2 cellular contexts compared by ENCODE assay signal in the genomic region with DNA sequence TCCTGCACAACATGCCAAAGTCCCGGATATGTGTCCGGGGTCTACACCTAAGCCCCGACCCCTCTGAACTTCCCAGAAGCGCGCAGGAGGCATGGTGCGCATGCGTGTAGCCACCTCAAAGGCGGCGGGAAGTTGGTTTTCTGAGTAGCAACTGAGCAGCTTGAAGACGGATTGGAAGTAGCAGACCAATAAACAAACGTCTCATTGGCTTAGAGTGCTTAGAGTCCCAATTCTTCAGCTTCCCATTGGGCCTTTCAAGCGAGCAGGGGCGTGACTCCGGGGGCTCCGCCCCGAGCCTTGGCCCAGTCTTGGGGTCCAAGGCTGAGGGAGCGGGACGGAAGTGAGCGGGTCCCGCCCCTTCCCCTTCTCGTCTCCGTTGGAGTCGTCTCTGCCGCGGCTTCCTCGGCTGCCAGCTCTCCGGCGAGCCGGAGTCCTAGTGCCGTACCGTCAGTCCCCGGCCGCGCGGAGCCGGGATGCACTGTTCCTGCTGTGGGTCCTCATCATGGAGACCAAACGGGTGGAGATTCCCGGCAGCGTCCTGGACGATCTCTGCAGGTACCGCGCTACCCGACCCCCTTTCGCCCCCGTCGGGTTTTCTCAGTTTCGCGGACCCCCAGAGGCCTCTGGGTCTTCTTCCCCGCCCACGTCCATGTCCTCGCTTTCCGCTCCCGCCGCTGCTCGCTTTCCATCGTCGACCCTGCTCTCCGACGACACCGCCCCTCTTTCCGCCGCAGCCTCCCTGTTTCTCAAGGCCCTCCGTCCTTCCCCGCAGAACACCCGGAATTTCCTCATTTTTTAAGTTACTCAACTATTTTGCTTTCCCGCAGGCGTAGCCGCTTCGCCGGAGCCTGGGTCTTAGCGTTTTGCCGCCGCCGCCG.
TF ChIP-seq lines count a peak whose summit lies in the region.

A gene (plus strand): TSS at position 367 of the 878 bp plus-strand sequence. CDS start 136 bp downstream, at position 503.

TF ChIP-seq in HCT116, 20 proteins besides CTCF, POLR2A, EP300 and RAD21 (continued from another document):
- TF ChIP-seq, protein P1, sequence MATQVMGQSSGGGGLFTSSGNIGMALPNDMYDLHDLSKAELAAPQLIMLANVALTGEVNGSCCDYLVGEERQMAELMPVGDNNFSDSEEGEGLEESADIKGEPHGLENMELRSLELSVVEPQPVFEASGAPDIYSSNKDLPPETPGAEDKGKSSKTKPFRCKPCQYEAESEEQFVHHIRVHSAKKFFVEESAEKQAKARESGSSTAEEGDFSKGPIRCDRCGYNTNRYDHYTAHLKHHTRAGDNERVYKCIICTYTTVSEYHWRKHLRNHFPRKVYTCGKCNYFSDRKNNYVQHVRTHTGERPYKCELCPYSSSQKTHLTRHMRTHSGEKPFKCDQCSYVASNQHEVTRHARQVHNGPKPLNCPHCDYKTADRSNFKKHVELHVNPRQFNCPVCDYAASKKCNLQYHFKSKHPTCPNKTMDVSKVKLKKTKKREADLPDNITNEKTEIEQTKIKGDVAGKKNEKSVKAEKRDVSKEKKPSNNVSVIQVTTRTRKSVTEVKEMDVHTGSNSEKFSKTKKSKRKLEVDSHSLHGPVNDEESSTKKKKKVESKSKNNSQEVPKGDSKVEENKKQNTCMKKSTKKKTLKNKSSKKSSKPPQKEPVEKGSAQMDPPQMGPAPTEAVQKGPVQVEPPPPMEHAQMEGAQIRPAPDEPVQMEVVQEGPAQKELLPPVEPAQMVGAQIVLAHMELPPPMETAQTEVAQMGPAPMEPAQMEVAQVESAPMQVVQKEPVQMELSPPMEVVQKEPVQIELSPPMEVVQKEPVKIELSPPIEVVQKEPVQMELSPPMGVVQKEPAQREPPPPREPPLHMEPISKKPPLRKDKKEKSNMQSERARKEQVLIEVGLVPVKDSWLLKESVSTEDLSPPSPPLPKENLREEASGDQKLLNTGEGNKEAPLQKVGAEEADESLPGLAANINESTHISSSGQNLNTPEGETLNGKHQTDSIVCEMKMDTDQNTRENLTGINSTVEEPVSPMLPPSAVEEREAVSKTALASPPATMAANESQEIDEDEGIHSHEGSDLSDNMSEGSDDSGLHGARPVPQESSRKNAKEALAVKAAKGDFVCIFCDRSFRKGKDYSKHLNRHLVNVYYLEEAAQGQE (IDR thresholded peaks at IDR 0.05; ENCODE audit: low read depth), result no peak
- TF ChIP-seq CBX3 (IDR thresholded peaks at IDR 0.05; ENCODE audit: low read depth), result no peak
- TF ChIP-seq TCF7L2 (IDR thresholded peaks at IDR 0.05; ENCODE audit: borderline replicate concordance, extremely low read depth, insufficient read depth, insufficient read length), result peak; percentile 87
- peak; percentile 16 for TF ChIP-seq YY1 (IDR thresholded peaks at IDR 0.05; ENCODE audit: extremely low read depth, insufficient replicate concordance, low read depth, low read length)
- TF ChIP-seq ZNF274 (IDR thresholded peaks at IDR 0.05; ENCODE audit: low read depth, low read length), result no peak
- TF ChIP-seq, protein P2, sequence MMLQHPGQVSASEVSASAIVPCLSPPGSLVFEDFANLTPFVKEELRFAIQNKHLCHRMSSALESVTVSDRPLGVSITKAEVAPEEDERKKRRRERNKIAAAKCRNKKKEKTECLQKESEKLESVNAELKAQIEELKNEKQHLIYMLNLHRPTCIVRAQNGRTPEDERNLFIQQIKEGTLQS (IDR thresholded peaks at IDR 0.05), result no peak
- peak; percentile 94 for TF ChIP-seq POLR2AphosphoS5 (IDR thresholded peaks at IDR 0.05; ENCODE audit: low read depth, low read length)
- TF ChIP-seq, protein P3, sequence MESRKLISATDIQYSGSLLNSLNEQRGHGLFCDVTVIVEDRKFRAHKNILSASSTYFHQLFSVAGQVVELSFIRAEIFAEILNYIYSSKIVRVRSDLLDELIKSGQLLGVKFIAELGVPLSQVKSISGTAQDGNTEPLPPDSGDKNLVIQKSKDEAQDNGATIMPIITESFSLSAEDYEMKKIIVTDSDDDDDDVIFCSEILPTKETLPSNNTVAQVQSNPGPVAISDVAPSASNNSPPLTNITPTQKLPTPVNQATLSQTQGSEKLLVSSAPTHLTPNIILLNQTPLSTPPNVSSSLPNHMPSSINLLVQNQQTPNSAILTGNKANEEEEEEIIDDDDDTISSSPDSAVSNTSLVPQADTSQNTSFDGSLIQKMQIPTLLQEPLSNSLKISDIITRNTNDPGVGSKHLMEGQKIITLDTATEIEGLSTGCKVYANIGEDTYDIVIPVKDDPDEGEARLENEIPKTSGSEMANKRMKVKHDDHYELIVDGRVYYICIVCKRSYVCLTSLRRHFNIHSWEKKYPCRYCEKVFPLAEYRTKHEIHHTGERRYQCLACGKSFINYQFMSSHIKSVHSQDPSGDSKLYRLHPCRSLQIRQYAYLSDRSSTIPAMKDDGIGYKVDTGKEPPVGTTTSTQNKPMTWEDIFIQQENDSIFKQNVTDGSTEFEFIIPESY (IDR thresholded peaks at IDR 0.05; ENCODE audit: extremely low read depth, insufficient replicate concordance, low read length), result no peak
- no peak for TF ChIP-seq JUND (IDR thresholded peaks at IDR 0.05)
- TF ChIP-seq ZFX (IDR thresholded peaks at IDR 0.05), result peak; percentile 67
- no peak; the same call in 1 of the 2 replicates for TF ChIP-seq ELF1 (IDR thresholded peaks at IDR 0.05; ENCODE audit: borderline replicate concordance, low read depth)
- TF ChIP-seq EZH2phosphoT487 (IDR thresholded peaks at IDR 0.05; ENCODE audit: borderline replicate concordance), result no peak
- TF ChIP-seq, protein P4, sequence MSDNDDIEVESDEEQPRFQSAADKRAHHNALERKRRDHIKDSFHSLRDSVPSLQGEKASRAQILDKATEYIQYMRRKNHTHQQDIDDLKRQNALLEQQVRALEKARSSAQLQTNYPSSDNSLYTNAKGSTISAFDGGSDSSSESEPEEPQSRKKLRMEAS (IDR thresholded peaks at IDR 0.05), result peak; percentile 64; the same call in 1 of the 2 replicates
- TF ChIP-seq SP1 (IDR thresholded peaks at IDR 0.05; ENCODE audit: low read depth), result peak; percentile 98

TF ChIP-seq in neural cell, 6 proteins besides CTCF, POLR2A, EP300 and RAD21 (continued from another document):
- TF ChIP-seq TAF1 (IDR thresholded peaks at IDR 0.05; ENCODE audit: low read depth), result peak; percentile 87
- TF ChIP-seq MXI1 (conservative IDR thresholded peaks at IDR 0.05; ENCODE audit: poor library complexity, severe bottlenecking), result peak; percentile 59
- no peak for TF ChIP-seq EZH2 (IDR thresholded peaks at IDR 0.05; ENCODE audit: borderline replicate concordance, insufficient read depth, low read length, poor library complexity, severe bottlenecking)
- TF ChIP-seq SMC3 (conservative IDR thresholded peaks at IDR 0.05; ENCODE audit: poor library complexity), result peak; percentile 23
